Comparison of ENCODE assay signal across 10 cellular contexts in the genomic region with DNA sequence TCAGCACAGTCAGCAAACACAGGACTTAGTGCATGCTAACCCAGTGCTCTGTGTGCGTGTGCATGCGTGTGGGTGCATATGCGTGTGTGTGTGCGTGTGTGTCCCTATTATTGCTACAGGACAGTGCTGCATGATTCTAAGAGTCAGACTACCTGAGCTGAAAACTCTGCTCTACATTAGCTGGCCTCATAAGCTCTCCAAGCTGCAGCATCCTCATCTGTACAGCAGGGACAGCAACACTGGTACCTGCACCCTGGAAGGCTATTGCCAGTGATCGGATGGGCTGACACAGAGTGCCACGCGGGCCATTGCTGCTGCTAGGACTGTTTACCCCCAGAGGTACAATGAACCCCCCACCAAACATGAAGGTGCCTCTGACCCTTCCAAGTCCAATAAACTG. TPM values are rescaled to one million over a fixed set of nuclear protein-coding genes. Genes with fewer than 3 reads are reported as not detected.
DNase-seq lines count a peak whose midpoint lies in the region; TF ChIP-seq lines count a peak whose summit lies in the region.
"Had no signal": no experiment of that assay in that cellular context is flagged by ENCODE, and none has a peak within 500 bp of the region (broad histone marks: within the 10 kb centered on the region; RNA-seq: fewer than 3 reads in every experiment).

No MANE protein-coding gene starts in this region.

- no peaks in the 10 kb centered on the region for H3K36me3 Mint-ChIP-seq in osteocyte (ENCODE audit: unreplicated experiment)

- H3K9me3 ChIP-seq in testis: no peaks in the 10 kb centered on the region

- peak overlapping the region; percentile 81 for H3K27ac Mint-ChIP-seq in osteocyte (ENCODE audit: unreplicated experiment)

- peak overlapping the region in 1 of 2 donors; percentile 55 for H3K27ac ChIP-seq in testis
- H3K27ac ChIP-seq: SK-N-MC had no signal

- DNase-seq in HK-2 (ENCODE audit: unreplicated experiment) (peak; percentile 17), epithelial cell of proximal tubule (ENCODE audit: low read depth) (no peak), osteocyte (ENCODE audit: extremely low spot score, unreplicated experiment) (no peak), testis (no peak), NK-92 (lab: John Stamatoyannopoulos, UW; ENCODE audit: unreplicated experiment) (no peak), NCI-H1092 (lab: John Stamatoyannopoulos, UW) (no peak), RKO (ENCODE audit: low spot score) (no peak)
- DNase-seq: amniotic stem cell had no signal

- peak; percentile 61 for TF ChIP-seq CTCF in GM12873 (IDR thresholded peaks at IDR 0.05; ENCODE audit: insufficient read depth, low read depth, low read length, missing control alignments)
- peak; percentile 21 for TF ChIP-seq CTCF in epithelial cell of proximal tubule (conservative IDR thresholded peaks at IDR 0.05; ENCODE audit: low read depth, low read length)
- TF ChIP-seq CTCF in osteocyte (IDR thresholded peaks at IDR 0.05): peak; percentile 28
- no peak for TF ChIP-seq CTCF in testis (IDR thresholded peaks at IDR 0.05)

- no peak for TF ChIP-seq POLR2A in testis (IDR thresholded peaks at IDR 0.05)

- H3K27me3 Mint-ChIP-seq in osteocyte (ENCODE audit: unreplicated experiment): no peaks in the 10 kb centered on the region

- 33 to 36% methylated on average over 7 of the region's 7 CpGs for WGBS in testis, 2 donors

- peak overlapping the region; percentile 74 for H3K4me3 Mint-ChIP-seq in osteocyte (ENCODE audit: unreplicated experiment)

- no peaks in the 10 kb centered on the region for H3K36me3 ChIP-seq in testis (ENCODE audit: low read depth, missing control alignments)

- peaks cover 10% of the 10 kb centered on the region for H3K4me1 ChIP-seq in testis

- H3K27me3 ChIP-seq in testis: no peaks in the 10 kb centered on the region

- peaks cover 51% of the 10 kb centered on the region for H3K4me1 Mint-ChIP-seq in osteocyte (ENCODE audit: unreplicated experiment)

- H3K4me3 ChIP-seq in epithelial cell of proximal tubule (ENCODE audit: low read depth, low read length) (peak overlapping the region; percentile 59), testis (peak overlapping the region in 1 of 2 donors; percentile 8)
- H3K4me3 ChIP-seq: SK-N-MC had no signal

- no peaks in the 10 kb centered on the region for H3K9me3 Mint-ChIP-seq in osteocyte (ENCODE audit: unreplicated experiment)

- intact Hi-C loops in testis (cut with DNase I; ENCODE audit: low total_unique reads): no loop called here

RNA-seq across cellular contexts. Expression of a gene that starts 1.2 kb away (rescaled TPM):
- 2.1 and 3.3 TPM in 2 replicates for total RNA-seq in epithelial cell of proximal tubule
- total RNA-seq in osteocyte: 13.9 and 15.5 TPM in 2 replicates
- 1 to 10 TPM; 7.5 to 9.3 TPM for total RNA-seq in testis
- 4.9 TPM for polyA plus RNA-seq in testis (ENCODE audit: insufficient read depth, low read depth, low replicate concordance)

RNA-seq across cellular contexts. Expression of a gene that starts 45.6 kb away (rescaled TPM):
- not detected in 2 replicates for total RNA-seq in epithelial cell of proximal tubule
- total RNA-seq in osteocyte: not detected in 2 replicates
- not detected for total RNA-seq in testis
- polyA plus RNA-seq in testis (ENCODE audit: insufficient read depth, low read depth, low replicate concordance): not detected

Comparison
In these comparisons a context has a peak if more than half of its experiments do, and no peak if none do; other contexts are left out.
1. CTCF ChIP-seq: peak in GM12873 (single experiment), epithelial cell of proximal tubule (single experiment) and osteocyte (single experiment); none in testis (0 of 3).